31 cellular contexts compared by ENCODE assay signal in the genomic region with DNA sequence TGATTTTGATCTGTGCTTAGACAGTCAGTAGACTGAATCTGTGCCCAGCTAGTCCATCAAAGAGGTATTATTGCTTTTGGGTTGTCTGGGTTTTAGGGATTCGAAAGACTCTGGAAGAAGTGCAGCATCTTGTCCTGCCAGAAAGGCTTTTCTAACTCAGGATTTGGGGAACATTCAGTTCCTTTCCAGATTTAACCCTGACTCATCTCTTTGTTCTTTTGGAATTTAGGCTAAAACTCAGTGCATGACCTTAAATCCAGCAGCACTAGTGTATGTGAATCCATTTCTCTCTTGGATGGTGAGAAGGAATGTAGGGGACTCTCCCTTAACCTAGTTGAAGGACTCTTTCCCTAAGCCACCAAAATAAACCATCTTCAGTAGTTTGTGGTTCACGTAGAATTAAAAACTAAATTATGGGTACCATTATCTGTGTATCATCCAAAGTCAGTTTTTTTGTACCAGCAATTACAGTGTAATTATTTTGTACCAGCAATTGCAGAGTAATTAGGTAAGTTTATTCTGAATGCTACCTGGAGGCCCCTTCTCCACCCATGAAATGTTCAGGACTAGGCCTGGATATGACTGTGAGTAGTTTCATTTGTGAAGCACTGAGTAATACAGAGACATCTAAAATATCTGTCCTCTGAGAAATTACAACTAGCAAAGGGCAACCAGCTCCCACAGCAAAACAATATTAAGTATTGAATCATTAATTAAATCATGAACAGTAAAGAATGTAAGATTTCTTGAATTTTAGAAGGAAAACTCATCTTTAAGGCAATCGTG.
DNase-seq lines count a peak whose midpoint lies in the region; ATAC-seq, FAIRE-seq and TF ChIP-seq lines count a peak whose summit lies in the region.
"Had no signal": no experiment of that assay in that cellular context is flagged by ENCODE, and none has a peak within 500 bp of the region (broad histone marks: within the 10 kb centered on the region; RNA-seq: fewer than 3 reads in every experiment).

No MANE protein-coding gene starts in this region.

- DNase-seq in GM12865 (ENCODE audit: low read depth) = peak; percentile 24
- DNase-seq in LHCN-M2 (ENCODE audit: low read depth) = peak; percentile 74
- no peak for DNase-seq in tibial artery
- no peak for DNase-seq in NCI-H187 (lab: John Stamatoyannopoulos, UW)
- no peak for DNase-seq in H4 (ENCODE audit: low spot score)
- no peak for DNase-seq in kidney
- DNase-seq: activated CD4-positive, alpha-beta T cell treated with anti-CD3 and anti-CD28 coated beads, Interleukin-2, amount 10 ng/mL, durations not matched to agents 24 days and 14 days; activated naive CD4-positive, alpha-beta T cell; activated T-cell treated with anti-CD3 and anti-CD28 coated beads, Interleukin-2, amount 50 U/mL, for 48 hours; AML-193; amygdala; CD8-positive, alpha-beta T cell; cortex of kidney; DMS153; GM23248; hypothalamus; left ventricle myocardium inferior; naive thymus-derived CD4-positive, alpha-beta T cell; NCI-H1092; NCI-H2029 treated with DMSO at 0.1 percent for 48 hours; occipital lobe; stimulated activated CD4-positive, alpha-beta T cell treated with anti-CD3 and anti-CD28 coated beads, Interleukin-1b, Interleukin-23, amount 100 ng/mL, for 48 hours; T-helper 9 cell; upper lobe of left lung; WERI-Rb-1 had no signal

- no peak overlapping the region for H3K27ac ChIP-seq in tibial artery
- H3K27ac ChIP-seq in kidney (ENCODE audit: low read depth in 2 of 2, low read length in 2 of 2) = no peak overlapping the region
- H3K27ac ChIP-seq: GM23248, left ventricle myocardium inferior, skin epidermis, upper lobe of left lung, WERI-Rb-1 had no signal

- H3K4me3 ChIP-seq in GM12865 (ENCODE audit: low read depth, low read length) (no peak overlapping the region), tibial artery (no peak overlapping the region), kidney (ENCODE audit: low read length in 2 of 2) (no peak overlapping the region)
- H3K4me3 ChIP-seq: GM23248, left ventricle myocardium inferior, skin epidermis, upper lobe of left lung had no signal

- H3K9ac ChIP-seq in kidney (ENCODE audit: low read length in 2 of 2) = no peak overlapping the region
- H3K9ac ChIP-seq: GM23248 had no signal

- ATAC-seq in GM19351 (IDR thresholded peaks at IDR 0.05; ENCODE audit: unreplicated experiment) = peak; percentile 86
- peak; percentile 96 for ATAC-seq in HG02870 (IDR thresholded peaks at IDR 0.05; ENCODE audit: unreplicated experiment)
- ATAC-seq: CD8-positive, alpha-beta T cell; esophagus mucosa; naive thymus-derived CD4-positive, alpha-beta T cell had no signal

- H3K36me3 ChIP-seq in tibial artery (no peaks in the 10 kb centered on the region), kidney (ENCODE audit: control insufficient read depth in 1 of 2, insufficient read depth in 2 of 2, low read length in 2 of 2) (no peaks in the 10 kb centered on the region)
- H3K36me3 ChIP-seq: left ventricle myocardium inferior, upper lobe of left lung, WERI-Rb-1 had no signal

- H3K4me1 ChIP-seq in tibial artery (no peaks in the 10 kb centered on the region), kidney (ENCODE audit: control insufficient read depth in 1 of 2, insufficient read depth in 1 of 2, low read depth in 1 of 2, low read length in 2 of 2) (no peaks in the 10 kb centered on the region)
- H3K4me1 ChIP-seq: left ventricle myocardium inferior, upper lobe of left lung had no signal

- TF ChIP-seq CTCF in GM12865 (IDR thresholded peaks at IDR 0.05; ENCODE audit: insufficient read depth, low read depth, low read length, missing control alignments) (no peak), tibial artery (IDR thresholded peaks at IDR 0.05) (no peak), kidney (IDR thresholded peaks at IDR 0.05; ENCODE audit: borderline replicate concordance, extremely low read depth, insufficient read depth) (no peak)

- no peak for FAIRE-seq in kidney (lab: Jason Lieb, UNC)
- FAIRE-seq: bronchial epithelial cell, frontal cortex had no signal

- H3K27me3 ChIP-seq in tibial artery = no peaks in the 10 kb centered on the region
- H3K27me3 ChIP-seq: upper lobe of left lung had no signal

- H3K9me3 ChIP-seq in tibial artery = no peaks in the 10 kb centered on the region
- H3K9me3 ChIP-seq in kidney (ENCODE audit: control insufficient read depth in 1 of 2, low read length in 2 of 2) = no peaks in the 10 kb centered on the region
- H3K9me3 ChIP-seq: left ventricle myocardium inferior, upper lobe of left lung had no signal

- intact Hi-C loops in tibial artery (cut with DNase I; ENCODE audit: low total_unique reads) = no loop called here
- intact Hi-C loops in kidney (cut with DNase I) = no loop called here

Comparison
In these comparisons a context has a peak if more than half of its experiments do, and no peak if none do; other contexts are left out.
1. DNase-seq: peak in GM12865 (single experiment) and LHCN-M2 (single experiment); none in tibial artery (0 of 2), NCI-H187 (0 of 2), H4 (single experiment) and kidney (single experiment).